ENCODE assay signal across 19 cellular contexts in the genomic region with DNA sequence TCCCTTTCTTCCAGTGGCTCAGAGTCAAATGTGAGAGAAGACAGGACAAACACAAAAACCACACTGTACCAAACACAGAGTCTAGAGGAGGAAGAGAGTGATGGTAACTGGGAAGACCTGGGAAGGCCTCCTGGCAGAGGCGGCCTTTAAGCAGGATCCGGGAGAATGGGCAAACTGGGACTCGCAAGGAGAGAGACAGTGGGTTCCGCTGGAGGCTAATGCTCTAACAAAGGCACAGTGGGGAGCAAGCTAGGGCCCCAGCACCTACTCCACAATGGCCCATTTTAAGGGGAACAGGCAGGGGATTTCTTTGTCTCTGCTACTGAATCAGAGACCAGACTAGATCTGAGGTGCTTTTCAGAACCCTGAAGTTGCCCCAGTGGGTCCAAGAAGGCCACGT.
A peak's percentile ranks its signal among the peaks of the same experiment; 100 is the strongest.
DNase-seq lines count a peak whose midpoint lies in the region; ATAC-seq and TF ChIP-seq lines count a peak whose summit lies in the region.
"Had no signal": no experiment of that assay in that cellular context is flagged by ENCODE, and none has a peak within 500 bp of the region (broad histone marks: within the 10 kb centered on the region; RNA-seq: fewer than 3 reads in every experiment).

No MANE protein-coding gene starts in this region.

- TF ChIP-seq CTCF in GM23338 (conservative IDR thresholded peaks at IDR 0.05; ENCODE audit: low read depth in 2 of 2) = no peak
- TF ChIP-seq CTCF in coronary artery (IDR thresholded peaks at IDR 0.05) = no peak
- TF ChIP-seq CTCF in gastroesophageal sphincter (IDR thresholded peaks at IDR 0.05) = no peak
- TF ChIP-seq CTCF in gastrocnemius medialis (IDR thresholded peaks at IDR 0.05 in 4 of 5, conservative IDR thresholded peaks at IDR 0.05 in 1 of 5) = no peak

- peaks cover 27% of the 10 kb centered on the region for H3K9me3 Mint-ChIP-seq in GM23338
- H3K9me3 Mint-ChIP-seq in CD4-positive, alpha-beta memory T cell = peaks cover 3 to 32% (median 20%) of the 10 kb centered on the region in 8 donors

- H4K20me1 ChIP-seq in GM23338 (replicated peaks; ENCODE audit: insufficient read depth) = no peaks in the 10 kb centered on the region

- TF ChIP-seq EP300 in gastroesophageal sphincter (IDR thresholded peaks at IDR 0.05) = no peak

- H3K9me3 ChIP-seq in gastroesophageal sphincter (peaks cover 0 to 18% (median 2%) of the 10 kb centered on the region in 3 donors), gastrocnemius medialis (no peaks in the 10 kb centered on the region)
- H3K9me3 ChIP-seq in CD4-positive, alpha-beta memory T cell (ENCODE audit: control insufficient read depth in 1 of 2, low read length in 2 of 2) = peaks cover 0 to 6% of the 10 kb centered on the region in 2 donors
- H3K9me3 ChIP-seq: BE2C had no signal

- H3K27me3 Mint-ChIP-seq in GM23338 (ENCODE audit: insufficient read depth, low read depth, poor library complexity) = peaks cover 16% of the 10 kb centered on the region
- H3K27me3 Mint-ChIP-seq in CD4-positive, alpha-beta memory T cell = peaks cover 14 to 20% of the 10 kb centered on the region in 2 donors

- H3K27me3 ChIP-seq in GM23338 (ENCODE audit: insufficient read depth) (peaks cover 54% of the 10 kb centered on the region), mesendoderm (ENCODE audit: insufficient read depth, low read length, poor library complexity) (no peaks in the 10 kb centered on the region), gastroesophageal sphincter (no peaks in the 10 kb centered on the region), gastrocnemius medialis (no peaks in the 10 kb centered on the region)
- no peaks in the 10 kb centered on the region for H3K27me3 ChIP-seq in CD4-positive, alpha-beta memory T cell (ENCODE audit: insufficient read depth, low read length)
- H3K27me3 ChIP-seq: BE2C had no signal

- H3K4me1 Mint-ChIP-seq in GM23338 = peaks cover 37% of the 10 kb centered on the region
- peaks cover 3 to 6% (median 5%) of the 10 kb centered on the region in 4 donors for H3K4me1 Mint-ChIP-seq in CD4-positive, alpha-beta memory T cell

- peak overlapping the region; percentile 43 for H3K56ac ChIP-seq in mesendoderm (ENCODE audit: low read length)

- no peaks in the 10 kb centered on the region for H3K36me3 ChIP-seq in GM23338 (ENCODE audit: insufficient read depth)
- H3K36me3 ChIP-seq in mesendoderm (ENCODE audit: control insufficient read depth, insufficient read depth, low read length) = no peaks in the 10 kb centered on the region
- H3K36me3 ChIP-seq in gastroesophageal sphincter = no peaks in the 10 kb centered on the region
- no peaks in the 10 kb centered on the region for H3K36me3 ChIP-seq in CD4-positive, alpha-beta memory T cell (ENCODE audit: insufficient read depth, low read length)
- no peaks in the 10 kb centered on the region for H3K36me3 ChIP-seq in gastrocnemius medialis
- H3K36me3 ChIP-seq: BE2C had no signal

- peak overlapping the region; percentile 75 for H3K18ac ChIP-seq in mesendoderm (ENCODE audit: low read length)

- H3F3A ChIP-seq in GM23338 (replicated peaks; ENCODE audit: low read depth) = peaks cover 11% of the 10 kb centered on the region

- ATAC-seq in GM23338 = peak; percentile 77
- ATAC-seq in gastroesophageal sphincter = no peak
- ATAC-seq in gastrocnemius medialis = no peak
- ATAC-seq: CD8-positive, alpha-beta T cell; HCT116 had no signal

- no peaks in the 10 kb centered on the region for H3K79me1 ChIP-seq in mesendoderm (ENCODE audit: low read length)

- no CpG with 5 or more reads among the region's 5 CpGs for WGBS in mesendoderm (ENCODE audit: extremely low coverage, insufficient coverage, low lambda C conversion rate)
- 80 to 93% methylated on average over 1 to 3 of the region's 5 CpGs for WGBS in gastroesophageal sphincter (ENCODE audit: low coverage in 1 of 2), 2 donors

- POLR2A ChIA-PET in CD4-positive, alpha-beta memory T cell (lab: Charles Lee; ENCODE audit: partially characterized antibody) = no interaction called here

- H3K79me2 ChIP-seq in GM23338 (replicated peaks; ENCODE audit: insufficient read depth) (no peaks in the 10 kb centered on the region), mesendoderm (ENCODE audit: control insufficient read depth, insufficient read depth, low read length) (no peaks in the 10 kb centered on the region)

- H3K9me2 ChIP-seq in GM23338 (ENCODE audit: insufficient read depth) = no peaks in the 10 kb centered on the region

- H3K27ac Mint-ChIP-seq in GM23338 = no peak overlapping the region
- no peak overlapping the region for H3K27ac Mint-ChIP-seq in CD4-positive, alpha-beta memory T cell
- H3K27ac Mint-ChIP-seq: CD8-positive, alpha-beta T cell had no signal

- peaks cover 22% of the 10 kb centered on the region for H3K36me3 Mint-ChIP-seq in GM23338 (ENCODE audit: low read depth)
- H3K36me3 Mint-ChIP-seq in CD4-positive, alpha-beta memory T cell = peaks cover 0 to 12% of the 10 kb centered on the region in 2 donors
- H3K36me3 Mint-ChIP-seq: CD8-positive, alpha-beta T cell had no signal

- no peak overlapping the region for H3K4me3 ChIP-seq in GM23338
- no peak overlapping the region for H3K4me3 ChIP-seq in coronary artery
- no peak overlapping the region for H3K4me3 ChIP-seq in mesendoderm (ENCODE audit: low read length)
- no peak overlapping the region for H3K4me3 ChIP-seq in gastroesophageal sphincter
- H3K4me3 ChIP-seq in CD4-positive, alpha-beta memory T cell (ENCODE audit: low read length in 2 of 2) = no peak overlapping the region
- no peak overlapping the region for H3K4me3 ChIP-seq in gastrocnemius medialis
- H3K4me3 ChIP-seq: GM23248 had no signal

- in situ Hi-C loops in gastrocnemius medialis (cut with MboI; ENCODE audit: low sequenced_read_pairs in 4 of 4) = no loop called here

- H2AFZ ChIP-seq in GM23338 = peak overlapping the region; percentile 29
- H2AFZ ChIP-seq: GM23248 had no signal

- no peak overlapping the region for H2AK5ac ChIP-seq in mesendoderm (ENCODE audit: low read length)

- no peak overlapping the region for H4K5ac ChIP-seq in mesendoderm (ENCODE audit: low read length)

- no peak overlapping the region for H2BK15ac ChIP-seq in mesendoderm (replicated peaks; ENCODE audit: low read depth)

- DNase-seq in GM23338 (ENCODE audit: low spot score) (peak; percentile 56), NCI-H69 (lab: John Stamatoyannopoulos, UW) (peak; percentile 63), coronary artery (ENCODE audit: low spot score) (peak; percentile 49), mesendoderm (no peak), gastrocnemius medialis (no peak)
- DNase-seq in CD4-positive, alpha-beta memory T cell = no peak
- no peak for DNase-seq in NK-92 treated with Interleukin-12 subunit alpha and Interleukin-12 subunit beta, amount 100 ng/mL, for 24 hours (lab: John Stamatoyannopoulos, UW)
- DNase-seq: 8988T; ACHN; BE2C; CD8-positive, alpha-beta T cell; DMS153; DMS79 treated with DMSO at 0.1 percent for 48 hours; EL; GM23248; KBM-7 had no signal

- no peak overlapping the region for H3K9ac ChIP-seq in mesendoderm (ENCODE audit: low read length)
- H3K9ac ChIP-seq: GM23248 had no signal

- peak overlapping the region; percentile 66 for H3K4ac ChIP-seq in mesendoderm (ENCODE audit: low read depth, low read length)

- no peak overlapping the region for H3K23ac ChIP-seq in mesendoderm (ENCODE audit: low read length)

- intact Hi-C loops in CD4-positive, alpha-beta memory T cell (cut with micrococcal nuclease) = no loop called here
- intact Hi-C loops in gastrocnemius medialis (cut with DNase I; ENCODE audit: low total_unique reads) = no loop called here

- H3K4me2 ChIP-seq in GM23338 (peak overlapping the region; percentile 69), mesendoderm (ENCODE audit: low read length) (no peak overlapping the region)

- peak overlapping the region; percentile 8 for H2BK5ac ChIP-seq in mesendoderm (ENCODE audit: low read length)

- no peak overlapping the region for H4K8ac ChIP-seq in mesendoderm (ENCODE audit: low read depth, low read length)

- no peak overlapping the region for H3K27ac ChIP-seq in GM23338 (ENCODE audit: low read depth)
- H3K27ac ChIP-seq in coronary artery = no peak overlapping the region
- H3K27ac ChIP-seq in mesendoderm (ENCODE audit: low read depth, low read length) = no peak overlapping the region
- no peak overlapping the region for H3K27ac ChIP-seq in gastroesophageal sphincter
- H3K27ac ChIP-seq in CD4-positive, alpha-beta memory T cell (ENCODE audit: low read depth, low read length) = no peak overlapping the region
- no peak overlapping the region for H3K27ac ChIP-seq in gastrocnemius medialis
- H3K27ac ChIP-seq: C4-2B, GM23248 had no signal

- CTCF ChIA-PET in CD4-positive, alpha-beta memory T cell (lab: Charles Lee; ENCODE audit: partially characterized antibody) = interaction anchor here (1.5 kb wide), 1 partner anchor 9 kb away, joined by 3 read pairs; no protein-coding TSS in a partner anchor

- H3K4me3 Mint-ChIP-seq in GM23338 = no peak overlapping the region; the same call in 2 of the 3 replicates
- H3K4me3 Mint-ChIP-seq in CD4-positive, alpha-beta memory T cell = no peak overlapping the region
- H3K4me3 Mint-ChIP-seq: CD8-positive, alpha-beta T cell had no signal

- H2BK120ac ChIP-seq in mesendoderm (ENCODE audit: low read depth, low read length) = no peak overlapping the region

- TF ChIP-seq POLR2A in gastroesophageal sphincter (IDR thresholded peaks at IDR 0.05) (no peak), gastrocnemius medialis (IDR thresholded peaks at IDR 0.05) (no peak)

- peaks cover 42% of the 10 kb centered on the region for H3K4me1 ChIP-seq in GM23338 (ENCODE audit: insufficient read depth)
- peaks cover 10% of the 10 kb centered on the region for H3K4me1 ChIP-seq in mesendoderm (ENCODE audit: control insufficient read depth, low read depth, low read length)
- H3K4me1 ChIP-seq in gastroesophageal sphincter = peaks cover 0 to 16% (median 3%) of the 10 kb centered on the region in 3 donors
- no peaks in the 10 kb centered on the region for H3K4me1 ChIP-seq in CD4-positive, alpha-beta memory T cell (ENCODE audit: insufficient read depth, low read length)
- H3K4me1 ChIP-seq in gastrocnemius medialis = peaks cover 9 to 17% of the 10 kb centered on the region in 2 donors

TF ChIP-seq in GM23338, 12 proteins besides CTCF, POLR2A, EP300 and RAD21 (continues in another document):
- no peak for TF ChIP-seq NANOG (IDR thresholded peaks at IDR 0.05; ENCODE audit: borderline replicate concordance)
- no peak for TF ChIP-seq EZH2 (IDR thresholded peaks at IDR 0.05; ENCODE audit: low read depth, unreplicated experiment)
- no peak for TF ChIP-seq ZNF114 (CRISPR knock-in tag; IDR thresholded peaks at IDR 0.05)
- no peak for TF ChIP-seq ETS1 (IDR thresholded peaks at IDR 0.05)
- TF ChIP-seq CREB1 (CRISPR knock-in tag; IDR thresholded peaks at IDR 0.05; ENCODE audit: low read depth) = no peak
- TF ChIP-seq STAT1 (IDR thresholded peaks at IDR 0.05; ENCODE audit: unreplicated experiment) = no peak

Comparison
In these comparisons a context has a peak if more than half of its experiments do, and no peak if none do; other contexts are left out.
1. DNase-seq: peak in GM23338 (single experiment), NCI-H69 (single experiment) and coronary artery (single experiment); none in mesendoderm (single experiment), CD4-positive, alpha-beta memory T cell (0 of 5), gastrocnemius medialis (0 of 2) and NK-92 treated with Interleukin-12 subunit alpha and Interleukin-12 subunit beta, amount 100 ng/mL, for 24 hours (single experiment).